ENCODE assay signal across 1 cellular context in genomic region chr3:152298393-152299242, GRCh38.
TF ChIP-seq lines count a peak whose summit lies in the region.

No MANE protein-coding gene starts in this region.

TF ChIP-seq in HEK293, 187 proteins besides CTCF, POLR2A, EP300 and RAD21 (continued from another document):
- no peak for TF ChIP-seq ZNF354C (tag by site-specific recombination; IDR thresholded peaks at IDR 0.05; ENCODE audit: borderline replicate concordance, low read depth)
TF ChIP-seq in HEK293: peak in this region for 24.
